Comparison of ENCODE assay signal across 13 cellular contexts in the genomic region with DNA sequence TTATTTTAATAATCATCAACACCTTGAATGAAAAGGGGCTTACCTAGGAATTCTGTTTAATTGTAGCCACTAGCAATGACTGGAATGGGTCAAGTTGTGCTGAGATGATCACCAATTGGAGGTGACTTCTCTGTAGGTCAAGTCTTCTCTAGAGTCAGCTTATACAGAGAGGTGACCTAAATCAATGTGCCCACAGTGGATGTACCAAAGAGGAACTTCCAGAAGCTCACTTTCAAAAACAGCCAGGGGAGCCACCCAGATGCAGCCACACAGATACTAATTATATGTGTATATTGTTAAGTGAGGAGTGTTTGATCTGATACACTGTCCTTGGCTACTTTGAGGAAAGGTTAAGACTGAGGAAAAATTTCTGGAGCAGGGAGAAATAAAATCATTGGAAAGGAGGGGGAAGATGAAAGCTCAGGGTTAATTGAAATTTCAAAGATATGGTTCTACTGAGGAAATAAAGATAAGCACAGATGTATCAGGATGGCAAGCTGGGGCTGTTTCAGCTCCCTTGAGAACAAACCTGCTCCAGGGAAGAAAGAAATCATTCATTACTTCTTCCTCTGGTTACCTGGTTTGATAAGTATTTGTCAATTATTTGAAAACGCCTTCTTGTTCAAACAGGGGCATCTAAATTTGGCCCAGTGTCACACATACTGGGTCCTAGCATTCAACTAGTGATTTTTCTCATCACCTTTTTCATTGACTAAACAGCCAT. TPM values are rescaled to one million over a fixed set of nuclear protein-coding genes. Genes with fewer than 3 reads are reported as not detected.
DNase-seq lines count a peak whose midpoint lies in the region; ATAC-seq and TF ChIP-seq lines count a peak whose summit lies in the region.
"Had no signal": no experiment of that assay in that cellular context is flagged by ENCODE, and none has a peak within 500 bp of the region (broad histone marks: within the 10 kb centered on the region; RNA-seq: fewer than 3 reads in every experiment).

No MANE protein-coding gene starts in this region.

- H3K9me3 Mint-ChIP-seq in CD8-positive, alpha-beta memory T cell, result no peaks in the 10 kb centered on the region
- no peaks in the 10 kb centered on the region for H3K9me3 Mint-ChIP-seq in activated B cell treated with CpG ODN at 0.5 μM for 24 hours
- no peaks in the 10 kb centered on the region for H3K9me3 Mint-ChIP-seq in progenitor cell of endocrine pancreas (ENCODE audit: low read depth)

- H3K27ac ChIP-seq in CD8-positive, alpha-beta memory T cell (ENCODE audit: low read depth, low read length), result no peak overlapping the region
- H3K27ac ChIP-seq: SJSA1 had no signal

- peak; percentile 46 for ATAC-seq in GM18511 (IDR thresholded peaks at IDR 0.05; ENCODE audit: unreplicated experiment)
- ATAC-seq in activated B cell treated with CpG ODN at 0.5 μM for 24 hours (ENCODE audit: low read depth), result peak; percentile 56
- ATAC-seq in mucosa of descending colon, result peak; percentile 35
- no peak for ATAC-seq in GM19023 (IDR thresholded peaks at IDR 0.05; ENCODE audit: unreplicated experiment)

- no peaks in the 10 kb centered on the region for H3K9me3 ChIP-seq in CD8-positive, alpha-beta memory T cell (ENCODE audit: low read length)
- no peaks in the 10 kb centered on the region for H3K9me3 ChIP-seq in mucosa of descending colon
- H3K9me3 ChIP-seq: SJSA1 had no signal

- H3K4me1 Mint-ChIP-seq in CD8-positive, alpha-beta memory T cell, result peaks cover 76 to 84% (median 81%) of the 10 kb centered on the region in 3 donors
- H3K4me1 Mint-ChIP-seq in activated B cell treated with CpG ODN at 0.5 μM for 24 hours (peaks cover 83% of the 10 kb centered on the region), progenitor cell of endocrine pancreas (ENCODE audit: low read depth) (peaks cover 12% of the 10 kb centered on the region)

- TF ChIP-seq CTCF in activated B cell treated with CpG ODN at 0.5 μM for 24 hours (IDR thresholded peaks at IDR 0.05), result no peak
- TF ChIP-seq CTCF in mucosa of descending colon (IDR thresholded peaks at IDR 0.05), result no peak
- no peak for TF ChIP-seq CTCF in progenitor cell of endocrine pancreas (IDR thresholded peaks at IDR 0.05; ENCODE audit: unreplicated experiment)

- H3K36me3 ChIP-seq in CD8-positive, alpha-beta memory T cell (ENCODE audit: insufficient read depth, low read length), result no peaks in the 10 kb centered on the region
- no peaks in the 10 kb centered on the region for H3K36me3 ChIP-seq in mucosa of descending colon (ENCODE audit: low read depth)
- H3K36me3 ChIP-seq: SJSA1 had no signal

- POLR2A ChIA-PET in CD8-positive, alpha-beta memory T cell (lab: Charles Lee), result interaction anchor here (0.8 to 1.8 kb wide), 6 partner anchors 12 to 81 kb away, joined by 3 to 11 read pairs (median 3); no protein-coding TSS in a partner anchor
- POLR2A ChIA-PET in activated B cell treated with CpG ODN at 0.5 μM for 24 hours (lab: Charles Lee), result interaction anchor here (0.6 to 2.9 kb wide), 23 partner anchors 8 to 200 kb away, joined by 3 to 20 read pairs (median 5); a partner anchor contains a TSS

- peaks cover 79% of the 10 kb centered on the region for H3K4me1 ChIP-seq in CD8-positive, alpha-beta memory T cell (ENCODE audit: insufficient read depth, low read length)
- H3K4me1 ChIP-seq in mucosa of descending colon (ENCODE audit: low read depth), result no peaks in the 10 kb centered on the region

- peak overlapping the region; percentile 88 to 95 (median 94) for H3K4me3 Mint-ChIP-seq in CD8-positive, alpha-beta memory T cell
- H3K4me3 Mint-ChIP-seq in activated B cell treated with CpG ODN at 0.5 μM for 24 hours (peak overlapping the region; percentile 95), progenitor cell of endocrine pancreas (ENCODE audit: low read depth) (no peak overlapping the region)

- CTCF ChIA-PET in CD8-positive, alpha-beta memory T cell (lab: Charles Lee), result interaction anchor here (0.6 to 9.5 kb wide), 13 partner anchors 10 to 135 kb away, joined by 3 to 94 read pairs (median 4); a partner anchor contains a TSS
- CTCF ChIA-PET in activated B cell treated with CpG ODN at 0.5 μM for 24 hours (lab: Charles Lee), result interaction anchor here (1.0 to 6.1 kb wide), 10 partner anchors 14 to 135 kb away, joined by 3 to 43 read pairs (median 6); no protein-coding TSS in a partner anchor

- peak overlapping the region; percentile 87 to 95 (median 92) for H3K27ac Mint-ChIP-seq in CD8-positive, alpha-beta memory T cell
- H3K27ac Mint-ChIP-seq in activated B cell treated with CpG ODN at 0.5 μM for 24 hours (peak overlapping the region; percentile 93), progenitor cell of endocrine pancreas (no peak overlapping the region)

- no peaks in the 10 kb centered on the region for H3K27me3 ChIP-seq in CD8-positive, alpha-beta memory T cell (ENCODE audit: insufficient read depth, low read length, poor library complexity, severe bottlenecking)
- H3K27me3 ChIP-seq: SJSA1 had no signal

- intact Hi-C loops in activated B cell treated with CpG ODN at 0.5 μM for 24 hours (cut with micrococcal nuclease), result loop anchor here (1.0 kb wide), 1 partner anchor 20 kb away; no protein-coding TSS in a partner anchor
- intact Hi-C loops in mucosa of descending colon (cut with DNase I, micrococcal nuclease), result no loop called here

- H3K36me3 Mint-ChIP-seq in CD8-positive, alpha-beta memory T cell, result peaks cover 34 to 78% (median 37%) of the 10 kb centered on the region in 3 donors
- H3K36me3 Mint-ChIP-seq in activated B cell treated with CpG ODN at 0.5 μM for 24 hours (ENCODE audit: low read depth) (peaks cover 69% of the 10 kb centered on the region), progenitor cell of endocrine pancreas (ENCODE audit: insufficient read depth) (peaks cover 5% of the 10 kb centered on the region)

- H3K4me3 ChIP-seq in CD8-positive, alpha-beta memory T cell (ENCODE audit: low read length), result peak overlapping the region; percentile 50
- no peak overlapping the region for H3K4me3 ChIP-seq in mucosa of descending colon
- H3K4me3 ChIP-seq: SJSA1 had no signal

- no peaks in the 10 kb centered on the region for H3K27me3 Mint-ChIP-seq in CD8-positive, alpha-beta memory T cell
- H3K27me3 Mint-ChIP-seq in activated B cell treated with CpG ODN at 0.5 μM for 24 hours, result no peaks in the 10 kb centered on the region
- no peaks in the 10 kb centered on the region for H3K27me3 Mint-ChIP-seq in progenitor cell of endocrine pancreas

- no peak for DNase-seq in CD8-positive, alpha-beta memory T cell
- DNase-seq in activated B cell treated with CpG ODN at 0.5 μM for 24 hours (no peak), mucosa of descending colon (no peak), GDM1 (lab: John Stamatoyannopoulos, UW) (no peak), progenitor cell of endocrine pancreas (ENCODE audit: low spot score, unreplicated experiment) (no peak), NCI-H345 treated with DMSO at 0.1 percent for 48 hours (lab: John Stamatoyannopoulos, UW; ENCODE audit: unreplicated experiment) (no peak)
- DNase-seq: GOT3, Kasumi-1, NCI-H2029 treated with DMSO at 0.1 percent for 48 hours had no signal

RNA-seq across cellular contexts. Expression of a gene that starts 5.1 kb away (rescaled TPM):
- total RNA-seq in CD8-positive, alpha-beta memory T cell, result 10 to 100 TPM; 61.5 to 62.8 TPM
- 232 TPM for polyA plus RNA-seq in CD8-positive, alpha-beta memory T cell
- total RNA-seq in activated B cell treated with CpG ODN at 0.5 μM for 24 hours (84.5 and 86.4 TPM in 2 replicates), mucosa of descending colon (10 to 100 TPM in 1 of 3 donors, 1 to 10 TPM in 2; 1.6 to 15.3 (median 5.0) TPM), progenitor cell of endocrine pancreas (not detected in 2 replicates)

RNA-seq across cellular contexts. Expression of a gene that starts 43.9 kb away (rescaled TPM):
- total RNA-seq in CD8-positive, alpha-beta memory T cell, result 10 to 100 TPM; 15.2 to 16.2 TPM
- polyA plus RNA-seq in CD8-positive, alpha-beta memory T cell, result 32.4 TPM
- 29.0 and 32.4 TPM in 2 replicates for total RNA-seq in activated B cell treated with CpG ODN at 0.5 μM for 24 hours
- under 1 TPM; 0.35 to 0.60 (median 0.46) TPM for total RNA-seq in mucosa of descending colon
- not detected in 2 replicates for total RNA-seq in progenitor cell of endocrine pancreas
- total RNA-seq: osteocyte, SJSA1 had no signal

Comparison
In these comparisons a context has a peak if more than half of its experiments do, and no peak if none do; other contexts are left out.
1. RNA of a gene that starts 43.9 kb away (total RNA-seq): 29.0 to 32.4 TPM in activated B cell treated with CpG ODN at 0.5 μM for 24 hours and 15.2 to 16.2 TPM in CD8-positive, alpha-beta memory T cell; 0.35 to 0.60 TPM in mucosa of descending colon and not detected in progenitor cell of endocrine pancreas; every median in the first group is over 10 times any median in the second.